8 cellular contexts compared by ENCODE assay signal in the genomic region with DNA sequence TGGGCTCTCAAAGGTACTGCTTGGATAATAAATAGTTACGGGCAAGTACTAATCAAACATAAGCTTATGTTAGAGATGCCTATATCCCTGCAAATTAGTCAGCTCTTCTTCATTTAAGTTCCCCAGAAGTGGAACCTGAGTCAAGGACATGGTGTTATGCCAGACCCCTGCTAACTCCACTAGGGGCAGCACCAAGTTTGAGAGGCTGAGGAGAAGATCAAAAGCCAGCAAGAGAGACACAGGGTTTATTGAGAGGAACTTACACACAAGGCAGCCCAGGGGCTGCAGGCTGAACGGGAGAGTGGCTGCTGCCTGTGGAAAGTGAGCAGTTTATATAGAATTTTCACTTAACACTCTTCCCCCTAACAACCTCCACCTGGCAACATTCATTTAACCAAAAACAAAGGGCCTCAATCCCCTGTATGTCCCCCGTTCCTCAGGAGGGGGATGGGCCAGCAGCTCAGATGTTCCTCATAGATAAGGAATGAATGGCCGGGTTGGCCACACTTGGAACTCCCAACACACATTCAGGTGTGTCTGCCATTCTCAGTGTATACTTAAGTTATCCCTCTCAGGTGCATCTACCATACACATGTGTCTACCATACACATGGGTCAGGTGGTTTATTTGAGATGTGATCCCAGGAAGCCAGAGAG.
DNase-seq lines count a peak whose midpoint lies in the region; ATAC-seq, FAIRE-seq and TF ChIP-seq lines count a peak whose summit lies in the region.

No MANE protein-coding gene starts in this region.

- H3K4me1 Mint-ChIP-seq in progenitor cell of endocrine pancreas (ENCODE audit: low read depth) = peaks cover 7% of the 10 kb centered on the region

- no peaks in the 10 kb centered on the region for H3K36me3 Mint-ChIP-seq in progenitor cell of endocrine pancreas (ENCODE audit: insufficient read depth)

- no peak for FAIRE-seq in GM12891 (lab: Jason Lieb, UNC)
- FAIRE-seq in bronchial epithelial cell (lab: Jason Lieb, UNC) = peak; percentile 75

- no peak overlapping the region for H3K27ac Mint-ChIP-seq in progenitor cell of endocrine pancreas

- H3K36me3 ChIP-seq in bronchial epithelial cell (ENCODE audit: control insufficient read depth, insufficient read depth, low read length) = no peaks in the 10 kb centered on the region

- no peaks in the 10 kb centered on the region for H3K27me3 ChIP-seq in bronchial epithelial cell (ENCODE audit: control insufficient read depth, insufficient read depth, low read length)

- peaks cover 2% of the 10 kb centered on the region for H3K27me3 Mint-ChIP-seq in progenitor cell of endocrine pancreas

- H3K4me3 Mint-ChIP-seq in progenitor cell of endocrine pancreas (ENCODE audit: low read depth) = no peak overlapping the region

- H3K4me3 ChIP-seq in bronchial epithelial cell (ENCODE audit: low read depth, low read length) = no peak overlapping the region

- no peaks in the 10 kb centered on the region for H3K9me3 Mint-ChIP-seq in progenitor cell of endocrine pancreas (ENCODE audit: low read depth)

- TF ChIP-seq CTCF in bronchial epithelial cell (IDR thresholded peaks at IDR 0.05; ENCODE audit: insufficient read depth, low read length, severe bottlenecking) = peak; percentile 4
- peak; percentile 46 for TF ChIP-seq CTCF in progenitor cell of endocrine pancreas (IDR thresholded peaks at IDR 0.05; ENCODE audit: unreplicated experiment)

- TF ChIP-seq POLR2A in GM12891 (IDR thresholded peaks at IDR 0.05; ENCODE audit: low read depth, low read length) = no peak

- peak; percentile 53 for ATAC-seq in HG03175 (IDR thresholded peaks at IDR 0.05; ENCODE audit: unreplicated experiment)
- no peak for ATAC-seq in GM18861 (IDR thresholded peaks at IDR 0.05; ENCODE audit: unreplicated experiment)

- DNase-seq in GM12891 (ENCODE audit: insufficient read length, low spot score) (peak; percentile 10), bronchial epithelial cell (ENCODE audit: low read depth) (peak; percentile 7), progenitor cell of endocrine pancreas (ENCODE audit: low spot score, unreplicated experiment) (no peak), NCI-H2029 treated with DMSO at 0.1 percent for 48 hours (lab: John Stamatoyannopoulos, UW) (no peak), MV-4-11 (lab: John Stamatoyannopoulos, UW) (no peak), DMS153 (lab: John Stamatoyannopoulos, UW) (no peak)

TF ChIP-seq in GM12891, 5 proteins besides CTCF, POLR2A, EP300 and RAD21:
- TF ChIP-seq SPI1 (IDR thresholded peaks at IDR 0.05; ENCODE audit: low read depth, low read length) = no peak
- TF ChIP-seq POLR2AphosphoS5 (IDR thresholded peaks at IDR 0.05; ENCODE audit: low read depth, low read length) = no peak
TF ChIP-seq in GM12891: peak in this region for 0.

Comparison
In these comparisons a context has a peak if more than half of its experiments do, and no peak if none do; other contexts are left out.
1. DNase-seq: peak in GM12891 (single experiment) and bronchial epithelial cell (single experiment); none in progenitor cell of endocrine pancreas (single experiment), NCI-H2029 treated with DMSO at 0.1 percent for 48 hours (single experiment), MV-4-11 (single experiment) and DMS153 (single experiment).